In the genomic region with DNA sequence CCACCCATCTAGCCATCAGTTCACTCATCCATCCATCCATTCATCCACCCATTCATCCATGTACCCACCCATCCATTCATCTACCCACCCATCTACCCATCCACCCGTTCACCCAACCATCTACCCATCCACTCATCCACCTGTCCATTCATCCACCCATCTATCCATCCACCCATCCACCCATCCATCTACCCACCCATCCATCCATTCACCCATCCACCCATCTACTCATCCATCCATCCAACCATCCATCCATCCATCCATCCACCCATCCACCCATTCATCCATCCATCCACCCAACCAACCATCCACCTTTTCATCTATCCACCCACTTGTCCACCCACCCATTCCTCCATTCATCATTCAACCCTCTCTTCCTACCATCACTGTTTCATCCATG, we compare ENCODE assay signal across 29 cellular contexts.
"Had no signal": no experiment of that assay in that cellular context is flagged by ENCODE, and none has a peak within 500 bp of the region (broad histone marks: within the 10 kb centered on the region; RNA-seq: fewer than 3 reads in every experiment).

No MANE protein-coding gene starts in this region.

- DNase-seq: naive thymus-derived CD4-positive, alpha-beta T cell; natural killer cell; nucleus accumbens; ovary; posterior cingulate gyrus; psoas muscle; right cardiac atrium; right lobe of liver; sigmoid colon; small intestine; stimulated activated CD4-positive, alpha-beta T cell treated with anti-CD3 and anti-CD28 coated beads, Interleukin-15, amount 100 ng/mL, for 24 hours; stimulated activated CD4-positive, alpha-beta T cell treated with anti-CD3 and anti-CD28 coated beads, Interleukin-2, amount 100 ng/mL, for 24 hours; stimulated activated CD4-positive, alpha-beta T cell treated with anti-CD3 and anti-CD28 coated beads, Interleukin-2, amount 100 ng/mL, for 48 hours; stimulated activated CD4-positive, alpha-beta T cell treated with anti-CD3 and anti-CD28 coated beads, Interleukin-4, amount 100 ng/mL, for 24 hours; stimulated activated naive B cell treated with anti-CD40 and anti-IgM and Interleukin-4, amounts not matched to agents 10 μg/mL and 1 μg/mL and 100 μg/mL, for 72 hours; stimulated activated naive CD4-positive, alpha-beta T cell treated with Interleukin-2 at 50 U/mL for 16 hours; stomach; thyroid gland; upper lobe of left lung; uterus had no signal

- H3K4me1 ChIP-seq: parathyroid adenoma, psoas muscle, right lobe of liver, sigmoid colon, thyroid gland, tibial nerve, upper lobe of left lung, uterus had no signal

- H3K9ac ChIP-seq: parathyroid adenoma had no signal

- H3K9me3 ChIP-seq: neutrophil, ovary, psoas muscle, right lobe of liver, sigmoid colon, stomach, thoracic aorta, thyroid gland, tibial nerve, upper lobe of left lung, uterus had no signal

- H3K27me3 ChIP-seq: neutrophil, ovary, right lobe of liver, sigmoid colon, thyroid gland, tibial nerve, upper lobe of left lung, uterus had no signal

- H3K4me3 ChIP-seq: ovary, psoas muscle, right lobe of liver, sigmoid colon, stomach, thoracic aorta, thyroid gland, tibial nerve, upper lobe of left lung, uterus had no signal

- H3K27me3 Mint-ChIP-seq: progenitor cell of endocrine pancreas; stimulated activated naive CD8-positive, alpha-beta T cell treated with anti-CD3 and anti-CD28 coated beads, Interleukin-15, Interleukin-2, amounts not matched to agents 100 ng/mL and 50 ng/mL, for 24 hours had no signal

- H3K36me3 ChIP-seq: neutrophil, ovary, right lobe of liver, sigmoid colon, stomach, thoracic aorta, thyroid gland, tibial nerve, upper lobe of left lung, uterus had no signal

- H2AFZ ChIP-seq: parathyroid adenoma had no signal

- H3K9me3 Mint-ChIP-seq: natural killer cell; nephron; stimulated activated effector memory CD8-positive, alpha-beta T cell treated with anti-CD3 and anti-CD28 coated beads, Interleukin-12 subunit alpha, Interleukin-12 subunit beta, amount 100 ng/mL, for 72 hours; stimulated activated naive CD8-positive, alpha-beta T cell treated with anti-CD3 and anti-CD28 coated beads, Interleukin-15, Interleukin-2, amounts not matched to agents 100 ng/mL and 50 ng/mL, for 24 hours had no signal

- ATAC-seq: naive thymus-derived CD4-positive, alpha-beta T cell; natural killer cell; psoas muscle; right cardiac atrium; right lobe of liver; stimulated activated effector memory CD8-positive, alpha-beta T cell treated with anti-CD3 and anti-CD28 coated beads, Interleukin-12 subunit alpha, Interleukin-12 subunit beta, amount 100 ng/mL, for 72 hours; stimulated activated naive B cell treated with anti-CD40 and anti-IgM and Interleukin-4, amounts not matched to agents 10 μg/mL and 1 μg/mL and 100 μg/mL, for 72 hours had no signal

- H3K36me3 Mint-ChIP-seq: naive thymus-derived CD4-positive, alpha-beta T cell; natural killer cell; stimulated activated effector memory CD8-positive, alpha-beta T cell treated with anti-CD3 and anti-CD28 coated beads, Interleukin-12 subunit alpha, Interleukin-12 subunit beta, amount 100 ng/mL, for 72 hours had no signal

- FAIRE-seq: small intestine had no signal

- H3K4me3 Mint-ChIP-seq: naive thymus-derived CD4-positive, alpha-beta T cell; natural killer cell; nephron; neural crest cell; stimulated activated effector memory CD8-positive, alpha-beta T cell treated with anti-CD3 and anti-CD28 coated beads, Interleukin-12 subunit alpha, Interleukin-12 subunit beta, amount 100 ng/mL, for 72 hours; stimulated activated naive B cell treated with anti-CD40 and anti-IgM and Interleukin-4, amounts not matched to agents 10 μg/mL and 1 μg/mL and 100 μg/mL, for 72 hours; stimulated activated naive CD8-positive, alpha-beta T cell treated with anti-CD3 and anti-CD28 coated beads, Interleukin-15, Interleukin-2, amounts not matched to agents 100 ng/mL and 50 ng/mL, for 24 hours had no signal

- H3K27ac ChIP-seq: neutrophil, ovary, parathyroid adenoma, psoas muscle, right lobe of liver, sigmoid colon, stomach, thoracic aorta, thyroid gland, tibial nerve, upper lobe of left lung, uterus had no signal

- H3K4me1 Mint-ChIP-seq: natural killer cell; nephron; stimulated activated effector memory CD8-positive, alpha-beta T cell treated with anti-CD3 and anti-CD28 coated beads, Interleukin-12 subunit alpha, Interleukin-12 subunit beta, amount 100 ng/mL, for 72 hours had no signal

- H3K27ac Mint-ChIP-seq: natural killer cell; nephron; progenitor cell of endocrine pancreas; stimulated activated effector memory CD8-positive, alpha-beta T cell treated with anti-CD3 and anti-CD28 coated beads, Interleukin-12 subunit alpha, Interleukin-12 subunit beta, amount 100 ng/mL, for 72 hours; stimulated activated naive CD8-positive, alpha-beta T cell treated with anti-CD3 and anti-CD28 coated beads, Interleukin-15, Interleukin-2, amounts not matched to agents 100 ng/mL and 50 ng/mL, for 24 hours had no signal

- H3K79me2 ChIP-seq: parathyroid adenoma had no signal
